In genomic region chr7:47536705-47537611, GRCh38 we compare ENCODE assay signal across 9 cellular contexts. TPM values are rescaled to one million over a fixed set of nuclear protein-coding genes. Genes with fewer than 3 reads are reported as not detected.
DNase-seq lines count a peak whose midpoint lies in the region; ATAC-seq, FAIRE-seq and TF ChIP-seq lines count a peak whose summit lies in the region.
"Had no signal": no experiment of that assay in that cellular context is flagged by ENCODE, and none has a peak within 500 bp of the region (broad histone marks: within the 10 kb centered on the region; RNA-seq: fewer than 3 reads in every experiment).

No MANE protein-coding gene starts in this region.

- in situ Hi-C loops in GM13977 (cut with MboI; ENCODE audit: low pct_unique_long_range_greater_than_20kb, low sequenced_read_pairs, unreplicated experiment), result no loop called here

- no peaks in the 10 kb centered on the region for H3K9me3 ChIP-seq in colonic mucosa
- no peaks in the 10 kb centered on the region for H3K9me3 ChIP-seq in stomach

- peak overlapping the region; percentile 50 for H3K4me3 ChIP-seq in colonic mucosa
- H3K4me3 ChIP-seq in stomach, result peak overlapping the region; percentile 54 to 62 (median 57)

- H3K36me3 ChIP-seq in colonic mucosa (no peaks in the 10 kb centered on the region), stomach (no peaks in the 10 kb centered on the region)

- WGBS in stomach, 5 donors, result 14 to 37% (median 19%) methylated on average over 41 to 94 of the region's 94 CpGs

- H3K27me3 ChIP-seq in colonic mucosa (no peaks in the 10 kb centered on the region), stomach (peaks cover 0 to 12% (median 0%) of the 10 kb centered on the region in 3 donors)

- no peak for TF ChIP-seq POLR2A in stomach (IDR thresholded peaks at IDR 0.05)

- ATAC-seq in left colon (peak; percentile 58), GM19455 (IDR thresholded peaks at IDR 0.05; ENCODE audit: unreplicated experiment) (no peak), GM18907 (IDR thresholded peaks at IDR 0.05; ENCODE audit: unreplicated experiment) (no peak)

- no peak for TF ChIP-seq CTCF in colonic mucosa (IDR thresholded peaks at IDR 0.05)
- no peak for TF ChIP-seq CTCF in stomach (IDR thresholded peaks at IDR 0.05)
- TF ChIP-seq CTCF in GM13977 (IDR thresholded peaks at IDR 0.05; ENCODE audit: extremely low read depth, insufficient read depth, missing control alignments), result no peak

- peak; percentile 77 for FAIRE-seq in HTR-8/SVneo (lab: Jason Lieb, UNC)

- DNase-seq in HTR-8/SVneo (ENCODE audit: insufficient read length, low spot score), result no peak
- peak; percentile 58 for DNase-seq in colonic mucosa
- peak; percentile 53 to 72 for DNase-seq in left colon
- DNase-seq in stomach, result peak; percentile 59
- DNase-seq in GM13977 (ENCODE audit: low spot score), result no peak
- no peak for DNase-seq in KG1 (lab: John Stamatoyannopoulos, UW)
- DNase-seq: activated T-cell treated with anti-CD3 and anti-CD28 coated beads, Interleukin-2, amount 50 U/mL, for 48 hours had no signal

- H3K4me1 ChIP-seq in colonic mucosa (no peaks in the 10 kb centered on the region), stomach (peaks cover 37 to 60% (median 53%) of the 10 kb centered on the region in 4 donors)

- H3K27ac ChIP-seq in colonic mucosa (no peak overlapping the region), stomach (peak overlapping the region; percentile 38 to 76 (median 70))

- TF ChIP-seq EP300 in stomach (IDR thresholded peaks at IDR 0.05), result no peak

- H3K9ac ChIP-seq in colonic mucosa (ENCODE audit: low read depth in 2 of 2, low read length in 2 of 2), result peak overlapping the region; percentile 9 to 26

- intact Hi-C loops in colonic mucosa (cut with DNase I) (no loop called here), left colon (cut with DNase I, micrococcal nuclease) (no loop called here), stomach (cut with DNase I; ENCODE audit: low total_unique reads) (no loop called here)

RNA-seq across cellular contexts. Expression of gene TNS3, which starts 45.0 kb away (rescaled TPM):
- total RNA-seq in colonic mucosa (10 to 100 TPM; 41.1 to 58.2 TPM), left colon (10 to 100 TPM; 56.9 to 62.3 TPM), stomach (100 to 1,000 TPM in 1 of 5 donors, 10 to 100 TPM in 4; 30.1 to 105 (median 86.9) TPM)
- polyA plus RNA-seq in stomach, result 10 to 100 TPM in 2 of 3 donors, 1 to 10 TPM in 1; 10.0 to 40.6 (median 25.8) TPM

Comparison
In these comparisons a context has a peak if more than half of its experiments do, and no peak if none do; other contexts are left out.
1. DNase-seq: peak in colonic mucosa (single experiment), left colon (2 of 2) and stomach (single experiment); none in HTR-8/SVneo (single experiment), GM13977 (single experiment) and KG1 (single experiment).